Comparison of ENCODE assay signal across 1 cellular context in the genomic region with DNA sequence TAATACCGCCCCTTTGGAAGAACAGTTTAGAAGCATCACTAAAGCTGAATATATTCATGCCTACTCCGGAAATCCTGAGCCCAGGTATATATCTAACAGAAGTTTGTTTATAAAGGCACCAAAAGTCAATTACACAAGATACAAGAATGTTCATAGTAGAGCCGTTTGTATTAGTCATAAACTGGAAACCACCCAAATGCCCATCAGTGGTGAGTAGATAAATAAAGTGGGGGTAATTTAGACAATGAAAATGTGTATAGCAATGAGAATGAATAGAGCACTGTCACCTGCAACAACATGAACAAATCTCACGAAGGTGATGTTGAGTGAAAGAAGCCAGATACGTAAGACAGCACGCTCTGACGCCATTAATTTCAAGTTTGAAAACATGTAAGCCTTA.
TF ChIP-seq lines count a peak whose summit lies in the region.

No MANE protein-coding gene starts in this region.

TF ChIP-seq in HepG2, 621 proteins besides CTCF, POLR2A, EP300 and RAD21 (continued from another document):
- TF ChIP-seq, protein P1, sequence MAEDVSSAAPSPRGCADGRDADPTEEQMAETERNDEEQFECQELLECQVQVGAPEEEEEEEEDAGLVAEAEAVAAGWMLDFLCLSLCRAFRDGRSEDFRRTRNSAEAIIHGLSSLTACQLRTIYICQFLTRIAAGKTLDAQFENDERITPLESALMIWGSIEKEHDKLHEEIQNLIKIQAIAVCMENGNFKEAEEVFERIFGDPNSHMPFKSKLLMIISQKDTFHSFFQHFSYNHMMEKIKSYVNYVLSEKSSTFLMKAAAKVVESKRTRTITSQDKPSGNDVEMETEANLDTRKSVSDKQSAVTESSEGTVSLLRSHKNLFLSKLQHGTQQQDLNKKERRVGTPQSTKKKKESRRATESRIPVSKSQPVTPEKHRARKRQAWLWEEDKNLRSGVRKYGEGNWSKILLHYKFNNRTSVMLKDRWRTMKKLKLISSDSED (CRISPR knock-in tag; IDR thresholded peaks at IDR 0.05) = no peak
- TF ChIP-seq KIAA2018 (CRISPR knock-in tag; IDR thresholded peaks at IDR 0.05; ENCODE audit: borderline replicate concordance) (no peak), ZNF710 (CRISPR knock-in tag; IDR thresholded peaks at IDR 0.05; ENCODE audit: borderline replicate concordance) (no peak), ZSCAN31 (CRISPR knock-in tag; IDR thresholded peaks at IDR 0.05; ENCODE audit: low read depth) (no peak), ELF1 (CRISPR knock-in tag; IDR thresholded peaks at IDR 0.05) (no peak), ZFP37 (CRISPR knock-in tag; IDR thresholded peaks at IDR 0.05; ENCODE audit: borderline replicate concordance) (no peak), ZNF747 (CRISPR knock-in tag; IDR thresholded peaks at IDR 0.05; ENCODE audit: borderline replicate concordance) (no peak), IKZF4 (CRISPR knock-in tag; IDR thresholded peaks at IDR 0.05; ENCODE audit: borderline replicate concordance, low read depth, not compliant biosample characterization) (no peak), SIX1 (CRISPR knock-in tag; IDR thresholded peaks at IDR 0.05; ENCODE audit: borderline replicate concordance) (no peak), IRF2 (CRISPR knock-in tag; IDR thresholded peaks at IDR 0.05) (no peak)
- TF ChIP-seq, protein P2, sequence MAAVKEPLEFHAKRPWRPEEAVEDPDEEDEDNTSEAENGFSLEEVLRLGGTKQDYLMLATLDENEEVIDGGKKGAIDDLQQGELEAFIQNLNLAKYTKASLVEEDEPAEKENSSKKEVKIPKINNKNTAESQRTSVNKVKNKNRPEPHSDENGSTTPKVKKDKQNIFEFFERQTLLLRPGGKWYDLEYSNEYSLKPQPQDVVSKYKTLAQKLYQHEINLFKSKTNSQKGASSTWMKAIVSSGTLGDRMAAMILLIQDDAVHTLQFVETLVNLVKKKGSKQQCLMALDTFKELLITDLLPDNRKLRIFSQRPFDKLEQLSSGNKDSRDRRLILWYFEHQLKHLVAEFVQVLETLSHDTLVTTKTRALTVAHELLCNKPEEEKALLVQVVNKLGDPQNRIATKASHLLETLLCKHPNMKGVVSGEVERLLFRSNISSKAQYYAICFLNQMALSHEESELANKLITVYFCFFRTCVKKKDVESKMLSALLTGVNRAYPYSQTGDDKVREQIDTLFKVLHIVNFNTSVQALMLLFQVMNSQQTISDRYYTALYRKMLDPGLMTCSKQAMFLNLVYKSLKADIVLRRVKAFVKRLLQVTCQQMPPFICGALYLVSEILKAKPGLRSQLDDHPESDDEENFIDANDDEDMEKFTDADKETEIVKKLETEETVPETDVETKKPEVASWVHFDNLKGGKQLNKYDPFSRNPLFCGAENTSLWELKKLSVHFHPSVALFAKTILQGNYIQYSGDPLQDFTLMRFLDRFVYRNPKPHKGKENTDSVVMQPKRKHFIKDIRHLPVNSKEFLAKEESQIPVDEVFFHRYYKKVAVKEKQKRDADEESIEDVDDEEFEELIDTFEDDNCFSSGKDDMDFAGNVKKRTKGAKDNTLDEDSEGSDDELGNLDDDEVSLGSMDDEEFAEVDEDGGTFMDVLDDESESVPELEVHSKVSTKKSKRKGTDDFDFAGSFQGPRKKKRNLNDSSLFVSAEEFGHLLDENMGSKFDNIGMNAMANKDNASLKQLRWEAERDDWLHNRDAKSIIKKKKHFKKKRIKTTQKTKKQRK (IDR thresholded peaks at IDR 0.05; ENCODE audit: low read length) = no peak
- TF ChIP-seq, protein P3, sequence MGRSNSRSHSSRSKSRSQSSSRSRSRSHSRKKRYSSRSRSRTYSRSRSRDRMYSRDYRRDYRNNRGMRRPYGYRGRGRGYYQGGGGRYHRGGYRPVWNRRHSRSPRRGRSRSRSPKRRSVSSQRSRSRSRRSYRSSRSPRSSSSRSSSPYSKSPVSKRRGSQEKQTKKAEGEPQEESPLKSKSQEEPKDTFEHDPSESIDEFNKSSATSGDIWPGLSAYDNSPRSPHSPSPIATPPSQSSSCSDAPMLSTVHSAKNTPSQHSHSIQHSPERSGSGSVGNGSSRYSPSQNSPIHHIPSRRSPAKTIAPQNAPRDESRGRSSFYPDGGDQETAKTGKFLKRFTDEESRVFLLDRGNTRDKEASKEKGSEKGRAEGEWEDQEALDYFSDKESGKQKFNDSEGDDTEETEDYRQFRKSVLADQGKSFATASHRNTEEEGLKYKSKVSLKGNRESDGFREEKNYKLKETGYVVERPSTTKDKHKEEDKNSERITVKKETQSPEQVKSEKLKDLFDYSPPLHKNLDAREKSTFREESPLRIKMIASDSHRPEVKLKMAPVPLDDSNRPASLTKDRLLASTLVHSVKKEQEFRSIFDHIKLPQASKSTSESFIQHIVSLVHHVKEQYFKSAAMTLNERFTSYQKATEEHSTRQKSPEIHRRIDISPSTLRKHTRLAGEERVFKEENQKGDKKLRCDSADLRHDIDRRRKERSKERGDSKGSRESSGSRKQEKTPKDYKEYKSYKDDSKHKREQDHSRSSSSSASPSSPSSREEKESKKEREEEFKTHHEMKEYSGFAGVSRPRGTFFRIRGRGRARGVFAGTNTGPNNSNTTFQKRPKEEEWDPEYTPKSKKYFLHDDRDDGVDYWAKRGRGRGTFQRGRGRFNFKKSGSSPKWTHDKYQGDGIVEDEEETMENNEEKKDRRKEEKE (IDR thresholded peaks at IDR 0.05) = no peak
TF ChIP-seq in HepG2: peak in this region for 0.
